In the genomic region with DNA sequence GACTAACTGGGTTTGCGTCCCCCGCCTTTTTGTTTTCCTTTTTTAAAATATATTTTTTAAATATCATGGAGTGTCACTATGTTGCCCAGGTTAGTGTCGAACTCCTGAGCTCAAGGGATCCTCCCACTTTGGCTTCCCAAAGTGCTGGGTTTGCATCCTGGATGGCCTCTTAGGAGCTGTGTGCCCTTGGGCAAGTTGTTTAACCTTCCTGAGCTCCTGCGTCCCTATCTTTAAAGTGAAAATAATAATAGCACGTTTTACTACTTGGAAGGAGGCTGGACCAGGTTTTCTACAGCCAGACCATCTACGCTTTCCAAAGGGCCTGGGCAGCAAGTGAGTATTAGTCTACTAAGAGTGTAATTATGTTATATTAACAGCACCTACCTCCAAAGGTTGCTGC, we compare ENCODE assay signal across 1 cellular context.
TF ChIP-seq lines count a peak whose summit lies in the region.

No MANE protein-coding gene starts in this region.

TF ChIP-seq in HepG2, 621 proteins besides CTCF, POLR2A, EP300 and RAD21:
- TF ChIP-seq ZEB1 (IDR thresholded peaks at IDR 0.05; ENCODE audit: insufficient replicate concordance, low read depth) = no peak
- no peak for TF ChIP-seq IKZF4 (CRISPR knock-in tag; IDR thresholded peaks at IDR 0.05; ENCODE audit: borderline replicate concordance, low read depth, not compliant biosample characterization)
- 0 out of 2 replicates have a peak, but pooled peaks have one; percentile 1 for TF ChIP-seq STAT6 (CRISPR knock-in tag; IDR thresholded peaks at IDR 0.05; ENCODE audit: borderline replicate concordance)
- no peak for TF ChIP-seq ZNF317 (CRISPR knock-in tag; IDR thresholded peaks at IDR 0.05)
- TF ChIP-seq, protein P1, sequence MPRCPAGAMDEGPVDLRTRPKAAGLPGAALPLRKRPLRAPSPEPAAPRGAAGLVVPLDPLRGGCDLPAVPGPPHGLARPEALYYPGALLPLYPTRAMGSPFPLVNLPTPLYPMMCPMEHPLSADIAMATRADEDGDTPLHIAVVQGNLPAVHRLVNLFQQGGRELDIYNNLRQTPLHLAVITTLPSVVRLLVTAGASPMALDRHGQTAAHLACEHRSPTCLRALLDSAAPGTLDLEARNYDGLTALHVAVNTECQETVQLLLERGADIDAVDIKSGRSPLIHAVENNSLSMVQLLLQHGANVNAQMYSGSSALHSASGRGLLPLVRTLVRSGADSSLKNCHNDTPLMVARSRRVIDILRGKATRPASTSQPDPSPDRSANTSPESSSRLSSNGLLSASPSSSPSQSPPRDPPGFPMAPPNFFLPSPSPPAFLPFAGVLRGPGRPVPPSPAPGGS (CRISPR knock-in tag; IDR thresholded peaks at IDR 0.05) = no peak
- no peak for TF ChIP-seq RFX3 (CRISPR knock-in tag; IDR thresholded peaks at IDR 0.05)
- TF ChIP-seq ZKSCAN1 (IDR thresholded peaks at IDR 0.05; ENCODE audit: low read length) = 0 out of 2 replicates have a peak, but pooled peaks have one; percentile 1
